2 cellular contexts compared by ENCODE assay signal in the genomic region with DNA sequence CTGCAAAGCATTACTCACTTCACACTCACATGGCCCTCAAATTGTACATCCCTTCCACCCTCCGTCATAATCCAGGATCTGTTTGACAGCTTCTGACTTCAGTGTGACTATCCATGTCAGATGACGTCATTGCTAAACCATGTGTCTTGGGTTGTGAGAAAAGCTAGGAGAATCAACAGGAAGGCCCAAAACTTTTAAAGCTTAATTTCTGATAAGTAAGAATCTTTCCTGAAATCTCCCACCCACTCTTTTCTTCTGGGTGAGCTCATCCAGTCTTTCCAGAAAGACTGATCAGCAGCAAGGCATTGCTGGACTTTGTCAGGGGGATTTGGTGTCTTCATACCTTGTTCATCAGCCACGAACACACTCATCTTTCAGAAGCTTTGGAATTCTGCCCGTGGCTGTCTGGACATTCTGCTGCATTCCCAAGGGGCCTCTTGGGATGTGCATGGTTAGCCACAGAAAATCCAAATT.
TF ChIP-seq lines count a peak whose summit lies in the region.

No MANE protein-coding gene starts in this region.

TF ChIP-seq in K562, 482 proteins besides CTCF, POLR2A, EP300 and RAD21:
- TF ChIP-seq C11orf30 (IDR thresholded peaks at IDR 0.05; ENCODE audit: low read depth), result no peak
- TF ChIP-seq JUNB (CRISPR knock-in tag; conservative IDR thresholded peaks at IDR 0.05), result peak; percentile 72; the same call in 1 of the 2 replicates
- TF ChIP-seq MED1 (CRISPR knock-in tag; IDR thresholded peaks at IDR 0.05; ENCODE audit: borderline replicate concordance), result no peak
- peak; percentile 90 for TF ChIP-seq ATF7 (IDR thresholded peaks at IDR 0.05)
- peak; percentile 65 for TF ChIP-seq CREM (IDR thresholded peaks at IDR 0.05; ENCODE audit: low read depth)
- no peak for TF ChIP-seq ATF1 (CRISPR knock-in tag; IDR thresholded peaks at IDR 0.05)
- peak; percentile 69 for TF ChIP-seq ATF1 (tag; IDR thresholded peaks at IDR 0.05)
- peak; percentile 58; the same call in 1 of the 2 replicates for TF ChIP-seq JUND (IDR thresholded peaks at IDR 0.05; ENCODE audit: borderline replicate concordance, low read depth, low read length)
- TF ChIP-seq JUND (tag; IDR thresholded peaks at IDR 0.05; ENCODE audit: borderline replicate concordance, low read depth, low read length), result peak; percentile 74; the same call in 1 of the 3 replicates
- TF ChIP-seq, protein P1, sequence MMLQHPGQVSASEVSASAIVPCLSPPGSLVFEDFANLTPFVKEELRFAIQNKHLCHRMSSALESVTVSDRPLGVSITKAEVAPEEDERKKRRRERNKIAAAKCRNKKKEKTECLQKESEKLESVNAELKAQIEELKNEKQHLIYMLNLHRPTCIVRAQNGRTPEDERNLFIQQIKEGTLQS (IDR thresholded peaks at IDR 0.05), result peak; percentile 91
- TF ChIP-seq, protein P1 (CRISPR knock-in tag; conservative IDR thresholded peaks at IDR 0.05), result no peak

TF ChIP-seq in HepG2, 621 proteins besides CTCF, POLR2A, EP300 and RAD21 (continues in another document):
- TF ChIP-seq NR2C2 (CRISPR knock-in tag; IDR thresholded peaks at IDR 0.05; ENCODE audit: borderline replicate concordance) (no peak), YEATS4 (CRISPR knock-in tag; IDR thresholded peaks at IDR 0.05; ENCODE audit: borderline replicate concordance) (no peak), ZNF468 (CRISPR knock-in tag; IDR thresholded peaks at IDR 0.05) (no peak), ZNF3 (CRISPR knock-in tag; IDR thresholded peaks at IDR 0.05) (no peak), ZNF143 (CRISPR knock-in tag; IDR thresholded peaks at IDR 0.05) (no peak), CREM (IDR thresholded peaks at IDR 0.05) (no peak), CREM (CRISPR knock-in tag; IDR thresholded peaks at IDR 0.05) (no peak), ZSCAN20 (CRISPR knock-in tag; IDR thresholded peaks at IDR 0.05; ENCODE audit: borderline replicate concordance) (no peak), CREB1 (IDR thresholded peaks at IDR 0.05) (peak; percentile 94), CREB1 (CRISPR knock-in tag; IDR thresholded peaks at IDR 0.05) (0 out of 2 replicates have a peak, but pooled peaks have one; percentile 25), SUZ12 (IDR thresholded peaks at IDR 0.05; ENCODE audit: low read depth, low read length) (no peak), ZFP36 (IDR thresholded peaks at IDR 0.05; ENCODE audit: borderline replicate concordance, low read depth, low read length, partially characterized antibody) (no peak), TCF7 (IDR thresholded peaks at IDR 0.05; ENCODE audit: low read depth) (no peak), ATF7 (IDR thresholded peaks at IDR 0.05) (peak; percentile 99), ATF7 (CRISPR knock-in tag; IDR thresholded peaks at IDR 0.05) (no peak), MAZ (IDR thresholded peaks at IDR 0.05; ENCODE audit: borderline replicate concordance, low read depth, low read length) (no peak), MAZ (CRISPR knock-in tag; IDR thresholded peaks at IDR 0.05; ENCODE audit: low read depth) (no peak), NFE2L2 (IDR thresholded peaks at IDR 0.05; ENCODE audit: low read length) (no peak), ZNF496 (CRISPR knock-in tag; IDR thresholded peaks at IDR 0.05; ENCODE audit: insufficient replicate concordance) (no peak), ZBED4 (CRISPR knock-in tag; IDR thresholded peaks at IDR 0.05; ENCODE audit: borderline replicate concordance) (no peak), ZNF660 (CRISPR knock-in tag; IDR thresholded peaks at IDR 0.05; ENCODE audit: borderline replicate concordance, low read depth) (no peak), PCBP2 (optimal IDR thresholded peaks at IDR 0.05; ENCODE audit: low read depth, low read length, poor library complexity, severe bottlenecking) (no peak), ZNF280B (CRISPR knock-in tag; IDR thresholded peaks at IDR 0.05; ENCODE audit: borderline replicate concordance) (no peak), CEBPB (IDR thresholded peaks at IDR 0.05; ENCODE audit: borderline replicate concordance, low read depth, low read length) (no peak), FOSL1 (CRISPR knock-in tag; IDR thresholded peaks at IDR 0.05; ENCODE audit: borderline replicate concordance) (no peak), ZNF503 (CRISPR knock-in tag; IDR thresholded peaks at IDR 0.05) (no peak), ZMAT3 (CRISPR knock-in tag; conservative IDR thresholded peaks at IDR 0.05) (no peak), BRD4 (CRISPR knock-in tag; IDR thresholded peaks at IDR 0.05) (no peak), SIX1 (CRISPR knock-in tag; IDR thresholded peaks at IDR 0.05; ENCODE audit: borderline replicate concordance) (no peak), ZSCAN30 (CRISPR knock-in tag; IDR thresholded peaks at IDR 0.05) (no peak), ZNF264 (CRISPR knock-in tag; IDR thresholded peaks at IDR 0.05) (no peak), YY1 (IDR thresholded peaks at IDR 0.05; ENCODE audit: insufficient read depth, insufficient replicate concordance, low read depth, low read length) (no peak), RARA (CRISPR knock-in tag; IDR thresholded peaks at IDR 0.05) (no peak), ZNF460 (CRISPR knock-in tag; IDR thresholded peaks at IDR 0.05; ENCODE audit: borderline replicate concordance) (no peak), RBFOX2 (IDR thresholded peaks at IDR 0.05; ENCODE audit: low read depth, low read length) (no peak), MLXIP (CRISPR knock-in tag; IDR thresholded peaks at IDR 0.05; ENCODE audit: borderline replicate concordance) (no peak), ATF1 (CRISPR knock-in tag; IDR thresholded peaks at IDR 0.05) (0 out of 2 replicates have a peak, but pooled peaks have one; percentile 16), ZNF746 (CRISPR knock-in tag; IDR thresholded peaks at IDR 0.05) (no peak), ZBTB21 (CRISPR knock-in tag; IDR thresholded peaks at IDR 0.05) (peak; percentile 78; the same call in 1 of the 2 replicates), MTA3 (CRISPR knock-in tag; IDR thresholded peaks at IDR 0.05) (no peak), TAF15 (IDR thresholded peaks at IDR 0.05; ENCODE audit: low read depth, low read length, poor library complexity, severe bottlenecking) (no peak), ZFP36L2 (CRISPR knock-in tag; IDR thresholded peaks at IDR 0.05) (no peak), ZSCAN31 (CRISPR knock-in tag; IDR thresholded peaks at IDR 0.05; ENCODE audit: low read depth) (no peak)
- TF ChIP-seq, protein P2, sequence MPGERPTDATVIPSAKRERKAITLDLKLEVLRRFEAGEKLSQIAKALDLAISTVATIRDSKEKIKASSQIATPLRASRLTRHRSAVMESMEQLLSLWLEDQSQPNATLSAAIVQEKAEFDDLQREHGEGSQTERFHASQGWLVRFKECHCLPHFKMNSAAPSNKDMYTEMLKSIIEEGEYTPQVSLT (CRISPR knock-in tag; IDR thresholded peaks at IDR 0.05; ENCODE audit: borderline replicate concordance, low read depth), result no peak
- TF ChIP-seq, protein P3, sequence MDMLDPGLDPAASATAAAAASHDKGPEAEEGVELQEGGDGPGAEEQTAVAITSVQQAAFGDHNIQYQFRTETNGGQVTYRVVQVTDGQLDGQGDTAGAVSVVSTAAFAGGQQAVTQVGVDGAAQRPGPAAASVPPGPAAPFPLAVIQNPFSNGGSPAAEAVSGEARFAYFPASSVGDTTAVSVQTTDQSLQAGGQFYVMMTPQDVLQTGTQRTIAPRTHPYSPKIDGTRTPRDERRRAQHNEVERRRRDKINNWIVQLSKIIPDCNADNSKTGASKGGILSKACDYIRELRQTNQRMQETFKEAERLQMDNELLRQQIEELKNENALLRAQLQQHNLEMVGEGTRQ (IDR thresholded peaks at IDR 0.05; ENCODE audit: low read depth, low read length), result no peak
- TF ChIP-seq, protein P3 (CRISPR knock-in tag; IDR thresholded peaks at IDR 0.05; ENCODE audit: borderline replicate concordance), result no peak
